In genomic region chr4:4989083-4989622, GRCh38 we compare ENCODE assay signal across 27 cellular contexts. TPM values are rescaled to one million over a fixed set of nuclear protein-coding genes. Genes with fewer than 3 reads are reported as not detected.
"Had no signal": no experiment of that assay in that cellular context is flagged by ENCODE, and none has a peak within 500 bp of the region (broad histone marks: within the 10 kb centered on the region; RNA-seq: fewer than 3 reads in every experiment).

No MANE protein-coding gene starts in this region.

- H3K79me2 ChIP-seq: parathyroid adenoma had no signal

- H3K4me1 ChIP-seq: gastrocnemius medialis, left lung, neural progenitor cell, parathyroid adenoma, testis had no signal

- H2AFZ ChIP-seq: neural progenitor cell, parathyroid adenoma had no signal

- H3K27ac ChIP-seq: gastrocnemius medialis, heart left ventricle, left lung, neural progenitor cell, parathyroid adenoma, right atrium auricular region, stomach, testis, tibial artery had no signal

- H3K4me1 Mint-ChIP-seq: naive thymus-derived CD4-positive, alpha-beta T cell; stimulated activated effector memory CD8-positive, alpha-beta T cell treated with anti-CD3 and anti-CD28 coated beads, Interleukin-12 subunit alpha, Interleukin-12 subunit beta, amount 100 ng/mL, for 72 hours had no signal

- H3K4me3 ChIP-seq: gastrocnemius medialis, heart left ventricle, left lung, neural progenitor cell, right atrium auricular region, smooth muscle cell, stomach, testis, tibial artery had no signal

- ATAC-seq: gastrocnemius medialis; heart left ventricle; left cardiac atrium; left lung; naive thymus-derived CD4-positive, alpha-beta T cell; sciatic nerve; stimulated activated effector memory CD8-positive, alpha-beta T cell treated with anti-CD3 and anti-CD28 coated beads, Interleukin-12 subunit alpha, Interleukin-12 subunit beta, amount 100 ng/mL, for 72 hours had no signal

- H3K27ac Mint-ChIP-seq: naive thymus-derived CD4-positive, alpha-beta T cell; nephron; neural progenitor cell; progenitor cell of endocrine pancreas; stimulated activated effector memory CD8-positive, alpha-beta T cell treated with anti-CD3 and anti-CD28 coated beads, Interleukin-12 subunit alpha, Interleukin-12 subunit beta, amount 100 ng/mL, for 72 hours; type B pancreatic cell had no signal

- H3K4me2 ChIP-seq: neural progenitor cell, smooth muscle cell had no signal

- H3K9me3 Mint-ChIP-seq: nephron; stimulated activated effector memory CD8-positive, alpha-beta T cell treated with anti-CD3 and anti-CD28 coated beads, Interleukin-12 subunit alpha, Interleukin-12 subunit beta, amount 100 ng/mL, for 72 hours; type B pancreatic cell had no signal

- H3K36me3 ChIP-seq: gastrocnemius medialis, heart left ventricle, left lung, neural progenitor cell, right atrium auricular region, stomach, tibial artery had no signal

- H3K9me3 ChIP-seq: gastrocnemius medialis, heart left ventricle, left lung, right atrium auricular region, stomach, testis, tibial artery had no signal

- DNase-seq: cortex of kidney; foreskin fibroblast; gastrocnemius medialis; heart left ventricle; hippocampal formation; left cardiac atrium; left lung; mesenchymal stem cell; midbrain; naive thymus-derived CD4-positive, alpha-beta T cell; stimulated activated CD4-positive, alpha-beta T cell treated with anti-CD3 and anti-CD28 coated beads, Interleukin-12 subunit alpha, Interleukin-12 subunit beta, amount 100 ng/mL, for 4 hours; stimulated activated CD4-positive, alpha-beta T cell treated with anti-CD3 and anti-CD28 coated beads, Interleukin-1b, Interleukin-23, amount 100 ng/mL, for 48 hours; stimulated activated CD4-positive, alpha-beta T cell treated with anti-CD3 and anti-CD28 coated beads, Interleukin-4, amount 100 ng/mL, for 1 hour; stimulated activated naive CD4-positive, alpha-beta T cell treated with Interleukin-2 at 50 U/mL for 16 hours; stomach; substantia nigra; testis; tibial artery had no signal

- H3K36me3 Mint-ChIP-seq: naive thymus-derived CD4-positive, alpha-beta T cell; neural progenitor cell; stimulated activated effector memory CD8-positive, alpha-beta T cell treated with anti-CD3 and anti-CD28 coated beads, Interleukin-12 subunit alpha, Interleukin-12 subunit beta, amount 100 ng/mL, for 72 hours; type B pancreatic cell had no signal

- H3K9ac ChIP-seq: neural progenitor cell, parathyroid adenoma had no signal

- H3K27me3 ChIP-seq: gastrocnemius medialis, neural progenitor cell, right atrium auricular region, stomach, testis, tibial artery had no signal

- H3K4me3 Mint-ChIP-seq: naive thymus-derived CD4-positive, alpha-beta T cell; nephron; neural progenitor cell; stimulated activated effector memory CD8-positive, alpha-beta T cell treated with anti-CD3 and anti-CD28 coated beads, Interleukin-12 subunit alpha, Interleukin-12 subunit beta, amount 100 ng/mL, for 72 hours; type B pancreatic cell had no signal

RNA-seq across cellular contexts. Expression of gene CYTL1, which starts 30.1 kb away (rescaled TPM):
- total RNA-seq: gastrocnemius medialis, right atrium auricular region had no signal
- polyA plus RNA-seq: heart left ventricle; naive thymus-derived CD4-positive, alpha-beta T cell had no signal
